In the genomic region with DNA sequence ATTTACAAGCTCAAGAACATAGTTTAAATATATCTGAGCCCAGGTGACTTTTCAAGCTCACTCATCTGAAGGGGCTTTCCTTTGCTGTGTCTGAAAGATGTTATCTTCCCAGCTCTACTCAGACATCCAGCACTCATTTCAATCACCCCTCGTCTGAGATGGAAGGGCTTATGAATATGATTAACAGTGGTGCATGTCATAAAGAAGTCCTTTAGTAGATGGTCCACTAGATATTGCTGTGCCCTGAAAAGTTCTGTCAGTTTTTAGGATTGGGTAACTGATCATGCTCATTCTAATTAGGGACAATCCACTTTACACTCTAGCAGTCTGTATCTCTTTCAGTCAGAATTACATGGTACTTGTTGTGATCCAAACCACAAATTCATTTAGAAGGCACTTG, we compare ENCODE assay signal across 36 cellular contexts. TPM values are rescaled to one million over a fixed set of nuclear protein-coding genes. Genes with fewer than 3 reads are reported as not detected.
"Had no signal": no experiment of that assay in that cellular context is flagged by ENCODE, and none has a peak within 500 bp of the region (broad histone marks: within the 10 kb centered on the region; RNA-seq: fewer than 3 reads in every experiment).

No MANE protein-coding gene starts in this region.

- H3K4me1 Mint-ChIP-seq: activated B cell treated with CpG ODN at 0.5 μM for 24 hours; activated CD4-positive, alpha-beta T cell treated with anti-CD3 and anti-CD28 coated beads, Interleukin-2, amount 10 ng/mL, durations not matched to agents 7 days and 5 days; activated naive CD4-positive, alpha-beta T cell treated with anti-CD3 and anti-CD28 coated beads, Interleukin-2, amount 50 U/mL, for 24 hours; activated T-helper 17 cell treated with anti-CD3 and anti-CD28 coated beads, Interleukin-2, amount 50 U/mL, for 72 hours; brain had no signal

- H3K9me3 Mint-ChIP-seq: activated B cell treated with CpG ODN at 0.5 μM for 24 hours; activated CD4-positive, alpha-beta memory T cell treated with anti-CD3 and anti-CD28 coated beads for 36 hours; activated naive CD4-positive, alpha-beta T cell treated with anti-CD3 and anti-CD28 coated beads, Interleukin-2, amount 50 U/mL, for 24 hours; brain had no signal

- H3K36me3 ChIP-seq: MG63, Peyer's patch, SJSA1 had no signal

- H3K27me3 Mint-ChIP-seq: activated CD4-positive, alpha-beta memory T cell treated with anti-CD3 and anti-CD28 coated beads for 36 hours; activated CD4-positive, alpha-beta T cell treated with anti-CD3 and anti-CD28 coated beads, Interleukin-2, amount 10 ng/mL, durations not matched to agents 7 days and 5 days; activated naive CD4-positive, alpha-beta T cell treated with anti-CD3 and anti-CD28 coated beads, Interleukin-2, amount 50 U/mL, for 24 hours; activated T-helper 17 cell treated with anti-CD3 and anti-CD28 coated beads, Interleukin-2, amount 50 U/mL, for 72 hours; brain; T-cell had no signal

- ATAC-seq: activated T-helper 17 cell treated with anti-CD3 and anti-CD28 coated beads, Interleukin-2, amount 50 U/mL, for 72 hours; PC-3; SK-N-SH treated with all-trans-retinoic acid at 6 μM for 48 hours had no signal

- H3K27me3 ChIP-seq: Peyer's patch, SJSA1 had no signal

- DNase-seq: activated B cell treated with CpG ODN at 0.5 μM for 24 hours; activated CD4-positive, alpha-beta memory T cell treated with anti-CD3 and anti-CD28 coated beads for 36 hours; activated CD4-positive, alpha-beta T cell treated with anti-CD3 and anti-CD28 coated beads, Interleukin-2, amount 10 ng/mL, durations not matched to agents 7 days and 5 days; activated effector memory CD4-positive, alpha-beta T cell treated with anti-CD3 and anti-CD28 coated beads, Interleukin-2, amount 50 U/mL, for 16 hours; activated naive CD4-positive, alpha-beta T cell; activated T-cell treated with anti-CD3 and anti-CD28 coated beads, Interleukin-2, amount 50 U/mL, for 1 hour; anterior cingulate cortex; central memory CD4-positive, alpha-beta T cell; Kasumi-1; KG1; MG63; NCI-H1048; NCI-H1105 treated with DMSO at 0.1 percent for 48 hours; NCI-H1436; NCI-H1694; NCI-H1930; NCI-H2081 treated with DMSO at 0.1 percent for 48 hours; NCI-H226; NCI-H524 treated with DMSO at 0.1 percent for 48 hours; NK-92 treated with Interleukin-12 subunit alpha and Interleukin-12 subunit beta, amount 100 ng/mL, for 24 hours; PC-3; Peyer's patch; RPMI8226; SHP77 treated with DMSO at 0.1 percent for 48 hours; T-cell; T-helper 9 cell had no signal

- H3K36me3 Mint-ChIP-seq: activated CD4-positive, alpha-beta memory T cell treated with anti-CD3 and anti-CD28 coated beads for 36 hours; activated naive CD4-positive, alpha-beta T cell treated with anti-CD3 and anti-CD28 coated beads, Interleukin-2, amount 50 U/mL, for 24 hours; brain; T-cell had no signal

- H3K27ac Mint-ChIP-seq: activated B cell treated with CpG ODN at 0.5 μM for 24 hours; activated CD4-positive, alpha-beta memory T cell treated with anti-CD3 and anti-CD28 coated beads for 36 hours; activated CD4-positive, alpha-beta T cell treated with anti-CD3 and anti-CD28 coated beads, Interleukin-2, amount 10 ng/mL, durations not matched to agents 7 days and 5 days; activated naive CD4-positive, alpha-beta T cell treated with anti-CD3 and anti-CD28 coated beads, Interleukin-2, amount 50 U/mL, for 24 hours; activated T-helper 17 cell treated with anti-CD3 and anti-CD28 coated beads, Interleukin-2, amount 50 U/mL, for 72 hours; brain; T-cell had no signal

- H3K27ac ChIP-seq: Peyer's patch, SJSA1, VCaP had no signal

- H3K9me3 ChIP-seq: MG63, Peyer's patch, SJSA1 had no signal

- H3K4me3 Mint-ChIP-seq: activated B cell treated with CpG ODN at 0.5 μM for 24 hours; activated CD4-positive, alpha-beta memory T cell treated with anti-CD3 and anti-CD28 coated beads for 36 hours; activated CD4-positive, alpha-beta T cell treated with anti-CD3 and anti-CD28 coated beads, Interleukin-2, amount 10 ng/mL, durations not matched to agents 7 days and 5 days; activated naive CD4-positive, alpha-beta T cell treated with anti-CD3 and anti-CD28 coated beads, Interleukin-2, amount 50 U/mL, for 24 hours; activated T-helper 17 cell treated with anti-CD3 and anti-CD28 coated beads, Interleukin-2, amount 50 U/mL, for 72 hours; brain; T-cell had no signal

- H3K4me3 ChIP-seq: MG63, Peyer's patch, SJSA1 had no signal

- H3K4me1 ChIP-seq: Peyer's patch, SJSA1 had no signal

RNA-seq across cellular contexts. Expression of a gene that starts 28.3 kb away (rescaled TPM):
- total RNA-seq: activated B cell treated with CpG ODN at 0.5 μM for 24 hours; activated CD4-positive, alpha-beta memory T cell treated with anti-CD3 and anti-CD28 coated beads for 36 hours; activated CD4-positive, alpha-beta T cell treated with anti-CD3 and anti-CD28 coated beads, Interleukin-2, amount 10 ng/mL, durations not matched to agents 7 days and 5 days; activated CD8-positive, alpha-beta memory T cell treated with anti-CD3 and anti-CD28 coated beads for 36 hours; activated T-helper 17 cell treated with anti-CD3 and anti-CD28 coated beads, Interleukin-2, amount 50 U/mL, for 72 hours; bronchial epithelial cell; cerebellum; NCI-H460; PC-3; SJSA1 had no signal
